ENCODE assay signal across 8 cellular contexts in the genomic region with DNA sequence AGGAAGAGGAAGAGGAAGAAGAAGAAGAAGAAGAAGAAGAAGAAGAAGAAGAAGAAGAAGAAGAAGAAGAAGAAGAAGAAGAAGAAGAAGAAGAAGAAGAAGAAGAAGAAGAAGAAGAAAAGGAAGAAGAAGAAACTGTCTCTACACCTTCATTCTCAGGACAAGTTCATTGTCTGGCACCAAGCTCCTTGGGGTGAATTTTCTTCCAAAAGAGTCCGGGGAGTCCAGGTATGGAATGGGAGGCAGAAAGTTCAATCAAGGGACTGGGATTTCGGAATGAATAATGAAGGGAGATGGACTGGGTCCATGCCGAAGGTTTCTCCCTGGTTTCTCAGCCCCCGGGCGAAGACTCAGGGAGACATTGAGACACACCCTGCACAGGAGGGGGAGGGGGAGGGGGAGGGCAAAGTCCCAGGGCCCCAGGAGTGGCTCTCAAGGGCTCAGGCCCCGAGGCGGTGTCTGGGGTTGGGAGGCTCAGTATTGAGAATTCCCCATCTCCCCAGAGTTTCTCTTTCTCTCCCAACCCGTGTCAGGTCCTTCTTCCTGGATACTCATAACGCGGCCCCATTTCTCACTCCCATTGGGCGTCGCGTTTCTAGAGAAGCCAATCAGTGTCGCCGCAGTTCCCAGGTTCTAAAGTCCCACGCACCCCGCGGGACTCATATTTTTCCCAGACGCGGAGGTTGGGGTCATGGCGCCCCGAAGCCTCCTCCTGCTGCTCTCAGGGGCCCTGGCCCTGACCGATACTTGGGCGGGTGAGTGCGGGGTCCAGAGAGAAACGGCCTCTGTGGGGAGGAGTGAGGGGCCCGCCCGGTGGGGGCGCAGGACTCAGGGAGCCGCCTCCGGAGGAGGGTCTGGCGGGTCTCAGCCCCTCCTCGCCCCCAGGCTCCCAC. TPM values are rescaled to one million over a fixed set of nuclear protein-coding genes. Genes with fewer than 3 reads are reported as not detected.
DNase-seq lines count a peak whose midpoint lies in the region; ATAC-seq and TF ChIP-seq lines count a peak whose summit lies in the region.

Gene HLA-F, plus strand, starts transcription at position 662 of the 893 bp plus-strand sequence. Its CDS starts 30 bp downstream, at position 692.

- 8 to 9% methylated on average over 33 of the region's 33 CpGs for WGBS in ectodermal cell, 2 experiments

- H3K27me3 ChIP-seq in ectodermal cell (ENCODE audit: control insufficient read depth, insufficient read depth, low read length, poor library complexity, severe bottlenecking): peaks cover 41% of the 10 kb centered on the region
- H3K27me3 ChIP-seq in lower lobe of right lung (ENCODE audit: low read depth): no peaks in the 10 kb centered on the region

- POLR2A ChIA-PET in activated CD8-positive, alpha-beta T cell treated with anti-CD3 and anti-CD28 coated beads, Interleukin-2, amount 10 ng/mL, durations not matched to agents 7 days and 5 days (lab: Charles Lee): interaction anchor here (1.1 kb wide), 1 partner anchor 12 kb away, joined by 3 read pairs; no protein-coding TSS in a partner anchor

- ATAC-seq in HG02763 (IDR thresholded peaks at IDR 0.05; ENCODE audit: unreplicated experiment) (peak; percentile 83), lower lobe of right lung (peak; percentile 97 to 98)
- ATAC-seq in activated CD8-positive, alpha-beta T cell treated with anti-CD3 and anti-CD28 coated beads, Interleukin-2, amount 10 ng/mL, durations not matched to agents 7 days and 5 days: peak; percentile 85

- CTCF ChIA-PET in activated CD8-positive, alpha-beta T cell treated with anti-CD3 and anti-CD28 coated beads, Interleukin-2, amount 10 ng/mL, durations not matched to agents 7 days and 5 days (lab: Charles Lee): interaction anchor here (0.6 to 2.8 kb wide), 5 partner anchors 15 to 73 kb away, joined by 3 to 16 read pairs (median 4); no protein-coding TSS in a partner anchor

- no peak for TF ChIP-seq CTCF in lower lobe of right lung (IDR thresholded peaks at IDR 0.05)

- peaks cover 55% of the 10 kb centered on the region for H3K4me1 Mint-ChIP-seq in activated CD8-positive, alpha-beta T cell treated with anti-CD3 and anti-CD28 coated beads, Interleukin-2, amount 10 ng/mL, durations not matched to agents 7 days and 5 days (ENCODE audit: low read depth)

- H3K36me3 ChIP-seq in ectodermal cell (ENCODE audit: control insufficient read depth, insufficient read depth, low read length): no peaks in the 10 kb centered on the region
- H3K36me3 ChIP-seq in lower lobe of right lung: peaks cover 40% of the 10 kb centered on the region

- no peaks in the 10 kb centered on the region for H3K9me3 Mint-ChIP-seq in activated CD8-positive, alpha-beta T cell treated with anti-CD3 and anti-CD28 coated beads, Interleukin-2, amount 10 ng/mL, durations not matched to agents 7 days and 5 days (ENCODE audit: insufficient read depth)

- intact Hi-C loops in lower lobe of right lung (cut with DNase I): no loop called here

- H3K4me1 ChIP-seq in ectodermal cell (ENCODE audit: control insufficient read depth, insufficient read depth, low read length): no peaks in the 10 kb centered on the region
- H3K4me1 ChIP-seq in lower lobe of right lung: peaks cover 29% of the 10 kb centered on the region

- DNase-seq in NCI-H2227 treated with DMSO at 0.1 percent for 48 hours (lab: John Stamatoyannopoulos, UW) (peak; percentile 75), lower lobe of right lung (peak; percentile 89), NCI-H128 (lab: John Stamatoyannopoulos, UW; ENCODE audit: unreplicated experiment) (no peak)
- peak; percentile 81 for DNase-seq in activated CD8-positive, alpha-beta T cell treated with anti-CD3 and anti-CD28 coated beads, Interleukin-2, amount 10 ng/mL, durations not matched to agents 7 days and 5 days
- DNase-seq in stimulated activated CD4-positive, alpha-beta T cell treated with anti-CD3 and anti-CD28 coated beads, Interleukin-4, amount 100 ng/mL, for 4 hours: peak; percentile 69 to 82

- H3K27ac ChIP-seq in ectodermal cell (ENCODE audit: insufficient read depth, low read depth, low read length, poor library complexity, severe bottlenecking) (no peak within 1 kb of the TSS), lower lobe of right lung (peak within 1 kb of the TSS; percentile 93)

- H3K27me3 Mint-ChIP-seq in activated CD8-positive, alpha-beta T cell treated with anti-CD3 and anti-CD28 coated beads, Interleukin-2, amount 10 ng/mL, durations not matched to agents 7 days and 5 days (ENCODE audit: low read depth): no peaks in the 10 kb centered on the region

- peak; percentile 83 for TF ChIP-seq POLR2A in GM15510 (IDR thresholded peaks at IDR 0.05; ENCODE audit: borderline replicate concordance, extremely low read depth, insufficient read length)

- peak within 1 kb of the TSS; percentile 44 for H3K4me3 ChIP-seq in ectodermal cell (ENCODE audit: insufficient read depth, low read depth, low read length)
- peak within 1 kb of the TSS; percentile 80 for H3K4me3 ChIP-seq in lower lobe of right lung

- peak within 1 kb of the TSS; percentile 81 for H3K4me3 Mint-ChIP-seq in activated CD8-positive, alpha-beta T cell treated with anti-CD3 and anti-CD28 coated beads, Interleukin-2, amount 10 ng/mL, durations not matched to agents 7 days and 5 days

- peak within 1 kb of the TSS; percentile 84 for H3K27ac Mint-ChIP-seq in activated CD8-positive, alpha-beta T cell treated with anti-CD3 and anti-CD28 coated beads, Interleukin-2, amount 10 ng/mL, durations not matched to agents 7 days and 5 days

- H3K36me3 Mint-ChIP-seq in activated CD8-positive, alpha-beta T cell treated with anti-CD3 and anti-CD28 coated beads, Interleukin-2, amount 10 ng/mL, durations not matched to agents 7 days and 5 days (ENCODE audit: low read depth): peaks cover 44% of the 10 kb centered on the region

- no peaks in the 10 kb centered on the region for H3K9me3 ChIP-seq in ectodermal cell (ENCODE audit: control insufficient read depth, low read length)
- H3K9me3 ChIP-seq in lower lobe of right lung: no peaks in the 10 kb centered on the region

RNA-seq across cellular contexts. Expression of gene HLA-F, which starts in this region (rescaled TPM):
- total RNA-seq in activated CD8-positive, alpha-beta T cell treated with anti-CD3 and anti-CD28 coated beads, Interleukin-2, amount 10 ng/mL, durations not matched to agents 7 days and 5 days: 100 to 1,000 TPM; 170 to 181 TPM
- polyA plus RNA-seq in ectodermal cell (2013, experiment 1 of 4): 1.0 TPM
- polyA plus RNA-seq in ectodermal cell (2013, experiment 2 of 4): 0.76 TPM
- polyA plus RNA-seq in ectodermal cell (2013, experiment 3 of 4): 0.75 TPM
- polyA plus RNA-seq in ectodermal cell (2013, experiment 4 of 4): 0.93 TPM
- 176 TPM for total RNA-seq in lower lobe of right lung
